Comparison of ENCODE assay signal across 8 cellular contexts in the genomic region with DNA sequence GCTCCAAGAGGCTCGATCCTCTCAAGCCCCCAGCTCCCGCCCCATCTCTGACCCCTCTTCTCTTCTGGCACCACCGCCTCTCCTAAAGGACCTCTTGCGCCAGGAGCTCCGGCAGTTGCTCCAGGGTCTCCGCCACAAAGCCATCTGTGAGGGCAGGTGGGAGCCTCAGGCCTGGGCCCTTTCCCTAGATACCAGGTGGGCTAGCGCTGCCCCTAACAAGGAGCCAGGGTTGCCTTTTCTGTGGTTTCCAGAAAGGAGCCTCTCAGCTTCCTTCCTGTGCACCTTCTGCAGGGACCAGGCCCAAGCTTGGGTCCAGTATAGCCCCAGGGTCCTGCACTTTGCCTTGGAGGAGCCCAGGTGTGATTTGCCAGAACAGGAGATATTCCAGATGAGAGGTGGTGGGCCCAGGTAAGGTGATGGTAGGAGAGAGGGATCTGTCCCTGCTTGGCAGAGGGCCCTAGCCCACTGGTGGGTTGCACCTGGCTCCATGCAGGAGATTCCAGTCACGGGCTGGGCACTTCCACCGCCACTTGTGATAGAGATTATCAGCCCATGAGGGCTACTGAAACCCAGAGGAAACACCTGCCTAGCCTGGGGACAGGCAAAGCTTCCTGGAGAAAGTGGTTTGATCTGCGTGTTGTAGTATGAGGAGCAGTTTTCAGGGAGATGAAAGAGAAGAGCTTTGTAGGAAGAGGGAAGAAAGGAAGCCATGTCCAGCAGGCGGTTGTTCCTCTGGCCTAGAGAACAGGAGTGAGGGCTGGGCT. TPM values are rescaled to one million over a fixed set of nuclear protein-coding genes. Genes with fewer than 3 reads are reported as not detected.
A peak's percentile ranks its signal among the peaks of the same experiment; 100 is the strongest.
DNase-seq lines count a peak whose midpoint lies in the region; ATAC-seq and TF ChIP-seq lines count a peak whose summit lies in the region.

No MANE protein-coding gene starts in this region.

- peak overlapping the region; percentile 87 to 96 (median 94) for H3K4me3 Mint-ChIP-seq in naive thymus-derived CD8-positive, alpha-beta T cell

- CTCF ChIA-PET in BJ (lab: Yijun Ruan, JAX), result interaction anchor here (1.1 to 5.4 kb wide), 5 partner anchors 8 to 229 kb away, joined by 3 to 44 read pairs (median 4); no protein-coding TSS in a partner anchor

- H3K27ac Mint-ChIP-seq in naive thymus-derived CD8-positive, alpha-beta T cell, result peak overlapping the region in 8 of 10 donors; percentile 28 to 91 (median 57)

- TF ChIP-seq CTCF in BJ (IDR thresholded peaks at IDR 0.05; ENCODE audit: insufficient read depth, low read depth, low read length) (no peak), LNCaP clone FGC (IDR thresholded peaks at IDR 0.05; ENCODE audit: control insufficient read depth, extremely low read depth, insufficient read depth) (no peak), choroid plexus epithelial cell (conservative IDR thresholded peaks at IDR 0.05; ENCODE audit: low read depth, low read length) (no peak)

- H3K27me3 ChIP-seq in BJ (ENCODE audit: control insufficient read depth, insufficient read depth, low read length), result no peaks in the 10 kb centered on the region

- peaks cover 0 to 2% (median 0%) of the 10 kb centered on the region in 5 donors for H3K27me3 Mint-ChIP-seq in naive thymus-derived CD8-positive, alpha-beta T cell

- H3K4me1 Mint-ChIP-seq in naive thymus-derived CD8-positive, alpha-beta T cell, result peaks cover 15 to 20% (median 18%) of the 10 kb centered on the region in 4 donors

- H3K36me3 Mint-ChIP-seq in naive thymus-derived CD8-positive, alpha-beta T cell, result no peaks in the 10 kb centered on the region

- POLR2A ChIA-PET in BJ (lab: Charles Lee), result interaction anchor here (1.3 kb wide), 1 partner anchor 17 kb away, joined by 3 read pairs; the partner anchor contains the start of gene ATP6V0B
- POLR2A ChIA-PET in naive thymus-derived CD8-positive, alpha-beta T cell (lab: Charles Lee), result interaction anchor here (1.3 kb wide), 1 partner anchor 16 kb away, joined by 4 read pairs; no protein-coding TSS in a partner anchor

- no peaks in the 10 kb centered on the region for H3K9me3 Mint-ChIP-seq in naive thymus-derived CD8-positive, alpha-beta T cell

- no peak for ATAC-seq in naive thymus-derived CD8-positive, alpha-beta T cell
- ATAC-seq in GM19397 (IDR thresholded peaks at IDR 0.05; ENCODE audit: unreplicated experiment), result no peak
- ATAC-seq in GM18868 (IDR thresholded peaks at IDR 0.05; ENCODE audit: unreplicated experiment), result no peak
- no peak for ATAC-seq in HG02588 (IDR thresholded peaks at IDR 0.05; ENCODE audit: unreplicated experiment)

- peaks cover 1% of the 10 kb centered on the region; the same call in 1 of the 2 replicates for H3K36me3 ChIP-seq in BJ (ENCODE audit: control insufficient read depth, insufficient read depth, low read length)

- peak overlapping the region; percentile 68 for H3K4me3 ChIP-seq in BJ (ENCODE audit: low read depth, low read length)
- H3K4me3 ChIP-seq in LNCaP clone FGC (ENCODE audit: low read depth, low read length), result peak overlapping the region; percentile 62
- peak overlapping the region; percentile 73 for H3K4me3 ChIP-seq in choroid plexus epithelial cell (ENCODE audit: low read depth, low read length)

- DNase-seq in BJ (ENCODE audit: low read depth) (no peak), LNCaP clone FGC (ENCODE audit: low read depth) (no peak), choroid plexus epithelial cell (ENCODE audit: low read depth) (no peak), hippocampal formation (lab: John Stamatoyannopoulos, UW) (no peak)
- no peak for DNase-seq in naive thymus-derived CD8-positive, alpha-beta T cell

RNA-seq across cellular contexts. Expression of gene CCDC24, which starts 1.0 kb away (rescaled TPM):
- polyA plus RNA-seq in BJ (2011; rRNA removed), result 0.98 and 2.0 TPM in 2 replicates
- 0.66 and 0.77 TPM in 2 replicates for polyA minus RNA-seq in BJ (2011; rRNA and poly(A)+ RNA removed)
- 1 to 10 TPM; 1.9 to 2.5 TPM for total RNA-seq in naive thymus-derived CD8-positive, alpha-beta T cell
- under 1 TPM in 2 of 3 donors, not detected in 1; 0.29 to 0.61 TPM for polyA plus RNA-seq in naive thymus-derived CD8-positive, alpha-beta T cell

RNA-seq across cellular contexts. Expression of gene B4GALT2, which starts 13.4 kb away (rescaled TPM):
- polyA plus RNA-seq in BJ (2011; rRNA removed), result 60.2 and 82.2 TPM in 2 replicates
- polyA minus RNA-seq in BJ (2011; rRNA and poly(A)+ RNA removed), result 53.3 and 71.8 TPM in 2 replicates
- under 1 TPM; 0.38 to 0.83 TPM for total RNA-seq in naive thymus-derived CD8-positive, alpha-beta T cell
- polyA plus RNA-seq in naive thymus-derived CD8-positive, alpha-beta T cell, result under 1 TPM in 2 of 3 donors, not detected in 1; 0.11 to 0.25 TPM

RNA-seq across cellular contexts. Expression of gene ATP6V0B, which starts 17.7 kb away (rescaled TPM):
- polyA plus RNA-seq in BJ (2011; rRNA removed), result 135 and 186 TPM in 2 replicates
- polyA minus RNA-seq in BJ (2011; rRNA and poly(A)+ RNA removed), result 53.8 and 80.8 TPM in 2 replicates
- total RNA-seq in naive thymus-derived CD8-positive, alpha-beta T cell, result 10 to 100 TPM; 55.8 to 59.6 TPM
- 100 to 1,000 TPM; 149 to 213 (median 166) TPM for polyA plus RNA-seq in naive thymus-derived CD8-positive, alpha-beta T cell

RNA-seq across cellular contexts. Expression of gene DPH2, which starts 22.6 kb away (rescaled TPM):
- polyA plus RNA-seq in BJ (2011; rRNA removed), result 20.9 and 35.3 TPM in 2 replicates
- polyA minus RNA-seq in BJ (2011; rRNA and poly(A)+ RNA removed), result 23.8 and 42.8 TPM in 2 replicates
- total RNA-seq in naive thymus-derived CD8-positive, alpha-beta T cell, result 10 to 100 TPM; 34.5 to 37.7 TPM
- 10 to 100 TPM; 30.2 to 40.4 (median 35.7) TPM for polyA plus RNA-seq in naive thymus-derived CD8-positive, alpha-beta T cell

RNA-seq across cellular contexts. Expression of gene SLC6A9, which starts 38.8 kb away (rescaled TPM):
- polyA plus RNA-seq in BJ (2011; rRNA removed), result 29.2 and 53.9 TPM in 2 replicates
- 56.4 and 61.1 TPM in 2 replicates for polyA minus RNA-seq in BJ (2011; rRNA and poly(A)+ RNA removed)
- 1 to 10 TPM; 1.7 to 3.4 TPM for total RNA-seq in naive thymus-derived CD8-positive, alpha-beta T cell
- not detected for polyA plus RNA-seq in naive thymus-derived CD8-positive, alpha-beta T cell

Comparison
In these comparisons a context has a peak if more than half of its experiments do, and no peak if none do; other contexts are left out.
1. RNA of gene B4GALT2, which starts 13.4 kb away (polyA plus RNA-seq): 60.2 to 82.2 TPM in BJ; 0.11 to 0.25 TPM in naive thymus-derived CD8-positive, alpha-beta T cell; every median in the first group is over 10 times any median in the second.
2. Peak in every context shown above with its lines, with median percentiles within 50 percentile points of each other: H3K4me3 ChIP-seq.